Comparison of ENCODE assay signal across 3 cellular contexts in the genomic region with DNA sequence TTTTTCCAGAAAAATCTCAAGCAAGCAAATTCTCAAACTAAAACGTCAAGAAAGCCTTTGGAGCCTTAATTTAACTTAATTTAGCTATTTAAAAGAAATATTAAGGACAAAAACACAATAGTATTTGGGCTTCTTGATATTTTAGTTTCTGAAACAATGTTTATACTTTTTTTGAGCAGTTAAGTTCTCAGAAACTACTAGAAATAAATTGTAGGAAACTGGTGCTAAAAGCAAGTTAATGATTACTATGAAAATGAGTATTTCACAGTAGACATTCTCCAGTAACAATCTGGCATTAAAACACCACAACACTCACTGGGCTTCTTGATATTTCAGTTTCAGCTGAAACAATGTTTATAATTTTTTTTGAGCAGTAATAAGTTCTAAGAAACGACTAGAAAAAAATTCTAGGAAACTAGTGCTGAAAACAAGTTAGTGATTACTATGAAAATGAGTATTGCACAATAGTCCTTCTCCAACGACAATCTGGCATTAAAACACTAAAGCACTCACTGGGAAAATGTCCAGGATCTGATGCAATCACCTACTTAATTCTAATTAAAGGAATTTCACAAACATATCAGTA.
TF ChIP-seq lines count a peak whose summit lies in the region.

No MANE protein-coding gene starts in this region.

TF ChIP-seq in Ishikawa, 13 proteins besides CTCF, POLR2A, EP300 and RAD21:
- TF ChIP-seq CEBPB (IDR thresholded peaks at IDR 0.05) (peak; percentile 100), YY1 (IDR thresholded peaks at IDR 0.05; ENCODE audit: low read depth) (no peak), NFIC (IDR thresholded peaks at IDR 0.05) (peak; percentile 82), CREB1 (IDR thresholded peaks at IDR 0.05; ENCODE audit: low read depth) (no peak), FOXM1 (IDR thresholded peaks at IDR 0.05; ENCODE audit: borderline replicate concordance, low read depth) (peak; percentile 28; the same call in 1 of the 2 replicates)

TF ChIP-seq in K562, 482 proteins besides CTCF, POLR2A, EP300 and RAD21 (continues in another document):
- no peak for TF ChIP-seq NR4A1 (CRISPR knock-in tag; IDR thresholded peaks at IDR 0.05)
- no peak for TF ChIP-seq NR4A1 (tag; IDR thresholded peaks at IDR 0.05)
- TF ChIP-seq EWSR1 (IDR thresholded peaks at IDR 0.05; ENCODE audit: borderline replicate concordance, low read depth, partially characterized antibody): no peak
- TF ChIP-seq TBL1XR1 (IDR thresholded peaks at IDR 0.05; ENCODE audit: low read length in 2 of 2): peak in 1 of 2 experiments; percentile 78; a peak in 1 of 4 replicates
- peak; percentile 16 for TF ChIP-seq HDAC3 (IDR thresholded peaks at IDR 0.05; ENCODE audit: borderline replicate concordance, partially characterized antibody)
- peak; percentile 62 for TF ChIP-seq SMARCA4 (IDR thresholded peaks at IDR 0.05)
- TF ChIP-seq TRIM24 (IDR thresholded peaks at IDR 0.05): peak in 1 of 2 experiments; percentile 67; a peak in 2 of 4 replicates
- no peak for TF ChIP-seq FUS (optimal IDR thresholded peaks at IDR 0.05; ENCODE audit: low read depth, low read length)
- no peak for TF ChIP-seq E2F3 (CRISPR knock-in tag; IDR thresholded peaks at IDR 0.05)
- no peak for TF ChIP-seq NONO (IDR thresholded peaks at IDR 0.05; ENCODE audit: low read depth in 2 of 2, low read length in 1 of 2)
- TF ChIP-seq NFE2 (IDR thresholded peaks at IDR 0.05; ENCODE audit: low read depth): no peak
- TF ChIP-seq ZNF175 (CRISPR knock-in tag; IDR thresholded peaks at IDR 0.05; ENCODE audit: low read depth): peak; percentile 65; the same call in 1 of the 2 replicates
- TF ChIP-seq POLR2AphosphoS5 (IDR thresholded peaks at IDR 0.05; ENCODE audit: control insufficient read depth, insufficient read depth, low read depth, low read length): no peak
- no peak for TF ChIP-seq TSC22D4 (tag; IDR thresholded peaks at IDR 0.05)
- TF ChIP-seq NR2C1 (IDR thresholded peaks at IDR 0.05): no peak
- no peak for TF ChIP-seq NR2C1 (tag; IDR thresholded peaks at IDR 0.05)
- TF ChIP-seq ETV5 (CRISPR knock-in tag; IDR thresholded peaks at IDR 0.05; ENCODE audit: low read depth): no peak
- TF ChIP-seq, protein P1, sequence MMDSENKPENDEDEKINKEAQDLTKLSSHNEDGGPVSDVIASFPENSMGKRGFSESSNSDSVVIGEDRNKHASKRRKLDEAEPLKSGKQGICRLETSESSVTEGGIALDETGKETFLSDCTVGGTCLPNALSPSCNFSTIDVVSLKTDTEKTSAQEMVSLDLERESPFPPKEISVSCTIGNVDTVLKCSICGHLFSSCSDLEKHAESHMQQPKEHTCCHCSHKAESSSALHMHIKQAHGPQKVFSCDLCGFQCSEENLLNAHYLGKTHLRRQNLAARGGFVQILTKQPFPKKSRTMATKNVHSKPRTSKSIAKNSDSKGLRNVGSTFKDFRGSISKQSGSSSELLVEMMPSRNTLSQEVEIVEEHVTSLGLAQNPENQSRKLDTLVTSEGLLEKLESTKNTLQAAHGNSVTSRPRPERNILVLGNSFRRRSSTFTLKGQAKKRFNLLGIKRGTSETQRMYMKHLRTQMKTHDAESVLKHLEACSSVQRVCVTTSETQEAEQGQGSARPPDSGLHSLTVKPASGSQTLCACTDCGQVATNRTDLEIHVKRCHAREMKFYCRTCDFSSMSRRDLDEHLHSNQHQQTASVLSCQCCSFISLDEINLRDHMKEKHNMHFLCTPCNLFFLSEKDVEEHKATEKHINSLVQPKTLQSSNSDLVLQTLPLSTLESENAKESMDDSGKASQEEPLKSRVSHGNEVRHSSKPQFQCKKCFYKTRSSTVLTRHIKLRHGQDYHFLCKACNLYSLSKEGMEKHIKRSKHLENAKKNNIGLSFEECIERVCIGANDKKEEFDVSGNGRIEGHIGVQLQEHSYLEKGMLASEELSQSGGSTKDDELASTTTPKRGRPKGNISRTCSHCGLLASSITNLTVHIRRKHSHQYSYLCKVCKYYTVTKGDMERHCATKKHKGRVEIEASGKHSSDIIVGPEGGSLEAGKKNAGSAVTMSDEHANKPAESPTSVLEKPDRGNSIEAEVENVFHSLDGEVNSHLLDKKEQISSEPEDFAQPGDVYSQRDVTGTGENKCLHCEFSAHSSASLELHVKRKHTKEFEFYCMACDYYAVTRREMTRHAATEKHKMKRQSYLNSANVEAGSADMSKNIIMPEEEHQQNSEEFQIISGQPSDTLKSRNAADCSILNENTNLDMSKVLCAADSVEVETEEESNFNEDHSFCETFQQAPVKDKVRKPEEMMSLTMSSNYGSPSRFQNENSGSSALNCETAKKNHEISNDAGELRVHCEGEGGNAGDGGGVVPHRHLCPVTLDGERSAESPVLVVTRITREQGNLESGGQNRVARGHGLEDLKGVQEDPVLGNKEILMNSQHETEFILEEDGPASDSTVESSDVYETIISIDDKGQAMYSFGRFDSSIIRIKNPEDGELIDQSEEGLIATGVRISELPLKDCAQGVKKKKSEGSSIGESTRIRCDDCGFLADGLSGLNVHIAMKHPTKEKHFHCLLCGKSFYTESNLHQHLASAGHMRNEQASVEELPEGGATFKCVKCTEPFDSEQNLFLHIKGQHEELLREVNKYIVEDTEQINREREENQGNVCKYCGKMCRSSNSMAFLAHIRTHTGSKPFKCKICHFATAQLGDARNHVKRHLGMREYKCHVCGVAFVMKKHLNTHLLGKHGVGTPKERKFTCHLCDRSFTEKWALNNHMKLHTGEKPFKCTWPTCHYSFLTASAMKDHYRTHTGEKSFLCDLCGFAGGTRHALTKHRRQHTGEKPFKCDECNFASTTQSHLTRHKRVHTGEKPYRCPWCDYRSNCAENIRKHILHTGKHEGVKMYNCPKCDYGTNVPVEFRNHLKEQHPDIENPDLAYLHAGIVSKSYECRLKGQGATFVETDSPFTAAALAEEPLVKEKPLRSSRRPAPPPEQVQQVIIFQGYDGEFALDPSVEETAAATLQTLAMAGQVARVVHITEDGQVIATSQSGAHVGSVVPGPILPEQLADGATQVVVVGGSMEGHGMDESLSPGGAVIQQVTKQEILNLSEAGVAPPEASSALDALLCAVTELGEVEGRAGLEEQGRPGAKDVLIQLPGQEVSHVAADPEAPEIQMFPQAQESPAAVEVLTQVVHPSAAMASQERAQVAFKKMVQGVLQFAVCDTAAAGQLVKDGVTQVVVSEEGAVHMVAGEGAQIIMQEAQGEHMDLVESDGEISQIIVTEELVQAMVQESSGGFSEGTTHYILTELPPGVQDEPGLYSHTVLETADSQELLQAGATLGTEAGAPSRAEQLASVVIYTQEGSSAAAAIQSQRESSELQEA (IDR thresholded peaks at IDR 0.05; ENCODE audit: low read depth): no peak
- no peak for TF ChIP-seq RBM25 (IDR thresholded peaks at IDR 0.05; ENCODE audit: low read depth, low read length, severe bottlenecking)

TF ChIP-seq in HepG2, 621 proteins besides CTCF, POLR2A, EP300 and RAD21 (continues in another document):
- no peak for TF ChIP-seq ZNF496 (CRISPR knock-in tag; IDR thresholded peaks at IDR 0.05; ENCODE audit: insufficient replicate concordance)
- TF ChIP-seq TRIM24 (CRISPR knock-in tag; IDR thresholded peaks at IDR 0.05): no peak
- TF ChIP-seq, protein P2, sequence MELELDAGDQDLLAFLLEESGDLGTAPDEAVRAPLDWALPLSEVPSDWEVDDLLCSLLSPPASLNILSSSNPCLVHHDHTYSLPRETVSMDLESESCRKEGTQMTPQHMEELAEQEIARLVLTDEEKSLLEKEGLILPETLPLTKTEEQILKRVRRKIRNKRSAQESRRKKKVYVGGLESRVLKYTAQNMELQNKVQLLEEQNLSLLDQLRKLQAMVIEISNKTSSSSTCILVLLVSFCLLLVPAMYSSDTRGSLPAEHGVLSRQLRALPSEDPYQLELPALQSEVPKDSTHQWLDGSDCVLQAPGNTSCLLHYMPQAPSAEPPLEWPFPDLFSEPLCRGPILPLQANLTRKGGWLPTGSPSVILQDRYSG (CRISPR knock-in tag; IDR thresholded peaks at IDR 0.05): 0 out of 2 replicates have a peak, but pooled peaks have one; percentile 58
- TF ChIP-seq KAT8 (CRISPR knock-in tag; IDR thresholded peaks at IDR 0.05): peak; percentile 37; the same call in 1 of the 2 replicates
- TF ChIP-seq MAF1 (CRISPR knock-in tag; IDR thresholded peaks at IDR 0.05; ENCODE audit: borderline replicate concordance): no peak
- TF ChIP-seq ZNF563 (CRISPR knock-in tag; IDR thresholded peaks at IDR 0.05): no peak
- TF ChIP-seq ATM (IDR thresholded peaks at IDR 0.05; ENCODE audit: borderline replicate concordance): no peak
- peak; percentile 93 for TF ChIP-seq GATAD2A (CRISPR knock-in tag; IDR thresholded peaks at IDR 0.05)
- TF ChIP-seq ZFP36L1 (CRISPR knock-in tag; IDR thresholded peaks at IDR 0.05): no peak
- TF ChIP-seq FOXA3 (CRISPR knock-in tag; IDR thresholded peaks at IDR 0.05): peak; percentile 57; the same call in 1 of the 2 replicates
- peak; percentile 99 for TF ChIP-seq CEBPB (IDR thresholded peaks at IDR 0.05; ENCODE audit: borderline replicate concordance, low read depth, low read length)
- TF ChIP-seq SAP130 (CRISPR knock-in tag; IDR thresholded peaks at IDR 0.05; ENCODE audit: low read depth): 0 out of 2 replicates have a peak, but pooled peaks have one; percentile 16
- TF ChIP-seq NCOR1 (IDR thresholded peaks at IDR 0.05; ENCODE audit: borderline replicate concordance, low read length): peak; percentile 46; the same call in 1 of the 2 replicates
- TF ChIP-seq SMC3 (IDR thresholded peaks at IDR 0.05; ENCODE audit: low read length): peak; percentile 30; the same call in 1 of the 2 replicates
- TF ChIP-seq SOX6 (IDR thresholded peaks at IDR 0.05): no peak
- TF ChIP-seq SOX6 (CRISPR knock-in tag; IDR thresholded peaks at IDR 0.05): peak; percentile 57; the same call in 1 of the 2 replicates
- TF ChIP-seq, protein P3, sequence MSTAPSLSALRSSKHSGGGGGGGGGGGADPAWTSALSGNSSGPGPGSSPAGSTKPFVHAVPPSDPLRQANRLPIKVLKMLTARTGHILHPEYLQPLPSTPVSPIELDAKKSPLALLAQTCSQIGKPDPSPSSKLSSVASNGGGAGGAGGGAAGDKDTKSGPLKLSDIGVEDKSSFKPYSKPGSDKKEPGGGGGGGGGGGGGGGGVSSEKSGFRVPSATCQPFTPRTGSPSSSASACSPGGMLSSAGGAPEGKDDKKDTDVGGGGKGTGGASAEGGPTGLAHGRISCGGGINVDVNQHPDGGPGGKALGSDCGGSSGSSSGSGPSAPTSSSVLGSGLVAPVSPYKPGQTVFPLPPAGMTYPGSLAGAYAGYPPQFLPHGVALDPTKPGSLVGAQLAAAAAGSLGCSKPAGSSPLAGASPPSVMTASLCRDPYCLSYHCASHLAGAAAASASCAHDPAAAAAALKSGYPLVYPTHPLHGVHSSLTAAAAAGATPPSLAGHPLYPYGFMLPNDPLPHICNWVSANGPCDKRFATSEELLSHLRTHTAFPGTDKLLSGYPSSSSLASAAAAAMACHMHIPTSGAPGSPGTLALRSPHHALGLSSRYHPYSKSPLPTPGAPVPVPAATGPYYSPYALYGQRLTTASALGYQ (CRISPR knock-in tag; IDR thresholded peaks at IDR 0.05): 0 out of 2 replicates have a peak, but pooled peaks have one; percentile 34
- TF ChIP-seq ZNF10 (CRISPR knock-in tag; IDR thresholded peaks at IDR 0.05; ENCODE audit: borderline replicate concordance, low read depth): no peak
- no peak for TF ChIP-seq ARNT2 (CRISPR knock-in tag; IDR thresholded peaks at IDR 0.05; ENCODE audit: low read depth)
- TF ChIP-seq KMT2B (CRISPR knock-in tag; IDR thresholded peaks at IDR 0.05): peak; percentile 18; the same call in 1 of the 2 replicates
- TF ChIP-seq, protein P4, sequence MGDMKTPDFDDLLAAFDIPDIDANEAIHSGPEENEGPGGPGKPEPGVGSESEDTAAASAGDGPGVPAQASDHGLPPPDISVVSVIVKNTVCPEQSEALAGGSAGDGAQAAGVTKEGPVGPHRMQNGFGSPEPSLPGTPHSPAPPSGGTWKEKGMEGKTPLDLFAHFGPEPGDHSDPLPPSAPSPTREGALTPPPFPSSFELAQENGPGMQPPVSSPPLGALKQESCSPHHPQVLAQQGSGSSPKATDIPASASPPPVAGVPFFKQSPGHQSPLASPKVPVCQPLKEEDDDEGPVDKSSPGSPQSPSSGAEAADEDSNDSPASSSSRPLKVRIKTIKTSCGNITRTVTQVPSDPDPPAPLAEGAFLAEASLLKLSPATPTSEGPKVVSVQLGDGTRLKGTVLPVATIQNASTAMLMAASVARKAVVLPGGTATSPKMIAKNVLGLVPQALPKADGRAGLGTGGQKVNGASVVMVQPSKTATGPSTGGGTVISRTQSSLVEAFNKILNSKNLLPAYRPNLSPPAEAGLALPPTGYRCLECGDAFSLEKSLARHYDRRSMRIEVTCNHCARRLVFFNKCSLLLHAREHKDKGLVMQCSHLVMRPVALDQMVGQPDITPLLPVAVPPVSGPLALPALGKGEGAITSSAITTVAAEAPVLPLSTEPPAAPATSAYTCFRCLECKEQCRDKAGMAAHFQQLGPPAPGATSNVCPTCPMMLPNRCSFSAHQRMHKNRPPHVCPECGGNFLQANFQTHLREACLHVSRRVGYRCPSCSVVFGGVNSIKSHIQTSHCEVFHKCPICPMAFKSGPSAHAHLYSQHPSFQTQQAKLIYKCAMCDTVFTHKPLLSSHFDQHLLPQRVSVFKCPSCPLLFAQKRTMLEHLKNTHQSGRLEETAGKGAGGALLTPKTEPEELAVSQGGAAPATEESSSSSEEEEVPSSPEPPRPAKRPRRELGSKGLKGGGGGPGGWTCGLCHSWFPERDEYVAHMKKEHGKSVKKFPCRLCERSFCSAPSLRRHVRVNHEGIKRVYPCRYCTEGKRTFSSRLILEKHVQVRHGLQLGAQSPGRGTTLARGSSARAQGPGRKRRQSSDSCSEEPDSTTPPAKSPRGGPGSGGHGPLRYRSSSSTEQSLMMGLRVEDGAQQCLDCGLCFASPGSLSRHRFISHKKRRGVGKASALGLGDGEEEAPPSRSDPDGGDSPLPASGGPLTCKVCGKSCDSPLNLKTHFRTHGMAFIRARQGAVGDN (CRISPR knock-in tag; IDR thresholded peaks at IDR 0.05): no peak
- TF ChIP-seq, protein P5, sequence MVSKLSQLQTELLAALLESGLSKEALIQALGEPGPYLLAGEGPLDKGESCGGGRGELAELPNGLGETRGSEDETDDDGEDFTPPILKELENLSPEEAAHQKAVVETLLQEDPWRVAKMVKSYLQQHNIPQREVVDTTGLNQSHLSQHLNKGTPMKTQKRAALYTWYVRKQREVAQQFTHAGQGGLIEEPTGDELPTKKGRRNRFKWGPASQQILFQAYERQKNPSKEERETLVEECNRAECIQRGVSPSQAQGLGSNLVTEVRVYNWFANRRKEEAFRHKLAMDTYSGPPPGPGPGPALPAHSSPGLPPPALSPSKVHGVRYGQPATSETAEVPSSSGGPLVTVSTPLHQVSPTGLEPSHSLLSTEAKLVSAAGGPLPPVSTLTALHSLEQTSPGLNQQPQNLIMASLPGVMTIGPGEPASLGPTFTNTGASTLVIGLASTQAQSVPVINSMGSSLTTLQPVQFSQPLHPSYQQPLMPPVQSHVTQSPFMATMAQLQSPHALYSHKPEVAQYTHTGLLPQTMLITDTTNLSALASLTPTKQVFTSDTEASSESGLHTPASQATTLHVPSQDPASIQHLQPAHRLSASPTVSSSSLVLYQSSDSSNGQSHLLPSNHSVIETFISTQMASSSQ (IDR thresholded peaks at IDR 0.05; ENCODE audit: low read depth): peak; percentile 57; the same call in 1 of the 2 replicates
- TF ChIP-seq, protein P5 (CRISPR knock-in tag; IDR thresholded peaks at IDR 0.05; ENCODE audit: borderline replicate concordance): no peak; the same call in 1 of the 2 replicates
- TF ChIP-seq ETV5 (CRISPR knock-in tag; IDR thresholded peaks at IDR 0.05; ENCODE audit: borderline replicate concordance): no peak
